8 cellular contexts compared by ENCODE assay signal in the genomic region with DNA sequence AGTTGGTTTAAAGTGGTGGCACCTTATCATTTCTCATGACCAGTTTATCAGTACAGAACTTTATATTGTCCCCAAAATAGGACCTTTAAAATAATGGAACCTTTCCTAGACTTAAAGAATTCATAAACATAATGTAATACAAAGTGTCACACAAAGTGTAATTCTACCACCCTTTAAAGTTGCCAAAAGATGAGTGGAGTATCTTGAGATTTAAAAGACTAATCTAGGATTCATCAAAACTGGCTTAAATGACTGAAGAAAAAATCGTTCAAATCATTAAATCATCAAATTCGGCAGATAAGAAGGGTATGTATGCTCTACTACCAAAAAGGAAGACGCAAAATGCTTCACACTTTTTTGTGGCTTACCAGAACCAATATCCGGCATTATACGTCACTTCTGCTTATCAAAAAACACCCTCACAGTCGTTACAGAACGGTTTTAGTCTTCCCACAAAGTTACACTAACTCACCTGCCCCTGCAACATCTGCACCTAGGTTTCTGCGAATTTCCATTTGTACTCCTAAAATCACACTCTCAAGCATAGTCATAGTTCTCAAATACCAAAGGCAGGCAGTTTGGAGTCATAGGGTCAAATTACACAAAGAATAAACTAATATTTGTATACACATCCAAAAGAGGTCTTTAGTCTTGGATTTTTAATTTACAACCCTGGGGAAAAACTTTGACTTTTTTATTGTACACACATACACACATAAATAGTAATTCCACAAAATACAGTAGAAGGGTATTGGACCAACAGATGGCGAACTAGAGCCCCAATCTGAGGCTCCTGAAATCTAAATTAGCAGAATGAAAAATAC. TPM values are rescaled to one million over a fixed set of nuclear protein-coding genes. Genes with fewer than 3 reads are reported as not detected.
A peak's percentile ranks its signal among the peaks of the same experiment; 100 is the strongest.
DNase-seq lines count a peak whose midpoint lies in the region; ATAC-seq and TF ChIP-seq lines count a peak whose summit lies in the region.

No MANE protein-coding gene starts in this region.

- ATAC-seq in GM23338 = no peak
- no peak for ATAC-seq in GM19455 (IDR thresholded peaks at IDR 0.05; ENCODE audit: unreplicated experiment)
- ATAC-seq in HG03565 (IDR thresholded peaks at IDR 0.05; ENCODE audit: unreplicated experiment) = no peak

- H3K9me3 Mint-ChIP-seq in CD14-positive monocyte (no peaks in the 10 kb centered on the region), GM23338 (peaks cover 21% of the 10 kb centered on the region)
- H3K9me3 Mint-ChIP-seq in activated naive CD4-positive, alpha-beta T cell treated with anti-CD3 and anti-CD28 coated beads, Interleukin-2, amount 50 U/mL, for 24 hours = no peaks in the 10 kb centered on the region

- TF ChIP-seq CTCF in CD14-positive monocyte (IDR thresholded peaks at IDR 0.05) (peak; percentile 88), GM23338 (conservative IDR thresholded peaks at IDR 0.05; ENCODE audit: low read depth in 2 of 2) (peak; percentile 61 to 97), OCI-LY1 (IDR thresholded peaks at IDR 0.05; ENCODE audit: low read length) (peak; percentile 76), spleen (IDR thresholded peaks at IDR 0.05 in 8 of 11, conservative IDR thresholded peaks at IDR 0.05 in 3 of 11) (peak in 10 of 11 experiments; percentile 7 to 64 (median 40))

- peak in 1 of 3 donors; percentile 8 for TF ChIP-seq POLR2A in spleen (IDR thresholded peaks at IDR 0.05)

- no peaks in the 10 kb centered on the region for H3K36me3 ChIP-seq in GM23338 (ENCODE audit: insufficient read depth)
- peaks cover 8% of the 10 kb centered on the region; the same call in 1 of the 2 replicates for H3K36me3 ChIP-seq in OCI-LY1 (ENCODE audit: insufficient read depth, low read length)
- H3K36me3 ChIP-seq in iPS-15b (ENCODE audit: control insufficient read depth, insufficient read depth, low read length) = no peaks in the 10 kb centered on the region
- peaks cover 0 to 9% (median 0%) of the 10 kb centered on the region in 6 donors for H3K36me3 ChIP-seq in spleen

- H3K79me2 ChIP-seq in GM23338 (replicated peaks; ENCODE audit: insufficient read depth) (peaks cover 85% of the 10 kb centered on the region), OCI-LY1 (ENCODE audit: insufficient read depth, low read length) (peaks cover 50% of the 10 kb centered on the region)

- H3K27ac ChIP-seq in GM23338 (ENCODE audit: low read depth) = peak overlapping the region; percentile 94
- peak overlapping the region; percentile 94 for H3K27ac ChIP-seq in OCI-LY1 (ENCODE audit: low read depth, low read length, poor library complexity, severe bottlenecking)
- peak overlapping the region; percentile 98 to 100 (median 100) for H3K27ac ChIP-seq in spleen

- intact Hi-C loops in CD14-positive monocyte (cut with micrococcal nuclease) = loop anchor here (2.0 to 10.0 kb wide), 5 partner anchors 18 to 140 kb away; no protein-coding TSS in a partner anchor
- intact Hi-C loops in spleen (cut with DNase I; ENCODE audit: low total_unique reads) = no loop called here

- H3K36me3 Mint-ChIP-seq in CD14-positive monocyte (peaks cover 0 to 7% of the 10 kb centered on the region in 2 donors), GM23338 (ENCODE audit: low read depth) (peaks cover 51% of the 10 kb centered on the region)
- peaks cover 2% of the 10 kb centered on the region for H3K36me3 Mint-ChIP-seq in activated naive CD4-positive, alpha-beta T cell treated with anti-CD3 and anti-CD28 coated beads, Interleukin-2, amount 50 U/mL, for 24 hours

- H3F3A ChIP-seq in GM23338 (replicated peaks; ENCODE audit: low read depth) (0 out of 2 replicates have a peak, but pooled peaks cover 10% of the 10 kb centered on the region), OCI-LY1 (ENCODE audit: insufficient read depth, low read length) (peaks cover 13% of the 10 kb centered on the region)

- peak overlapping the region; percentile 86 for H3K9ac ChIP-seq in OCI-LY1 (ENCODE audit: low read length)
- no peak overlapping the region for H3K9ac ChIP-seq in iPS-15b (ENCODE audit: low read depth, low read length)

- H3K9me3 ChIP-seq in OCI-LY1 (ENCODE audit: low read length) (no peaks in the 10 kb centered on the region), iPS-15b (ENCODE audit: control insufficient read depth, insufficient read depth, low read length) (no peaks in the 10 kb centered on the region), spleen (no peaks in the 10 kb centered on the region)

- H3K4me1 Mint-ChIP-seq in CD14-positive monocyte (peaks cover 27% of the 10 kb centered on the region), GM23338 (peaks cover 20% of the 10 kb centered on the region)
- H3K4me1 Mint-ChIP-seq in activated naive CD4-positive, alpha-beta T cell treated with anti-CD3 and anti-CD28 coated beads, Interleukin-2, amount 50 U/mL, for 24 hours = peaks cover 63% of the 10 kb centered on the region

- no peak for DNase-seq in CD14-positive monocyte (ENCODE audit: low spot score)
- peak; percentile 73 for DNase-seq in GM23338 (ENCODE audit: low spot score)
- no peak for DNase-seq in spleen

- H2AFZ ChIP-seq in GM23338 = no peak overlapping the region
- no peak overlapping the region for H2AFZ ChIP-seq in OCI-LY1 (ENCODE audit: low read length)

- H3K4me2 ChIP-seq in GM23338 (peak overlapping the region; percentile 76), OCI-LY1 (ENCODE audit: low read length) (peak overlapping the region; percentile 73)

- H3K9me2 ChIP-seq in GM23338 (ENCODE audit: insufficient read depth) (no peaks in the 10 kb centered on the region), OCI-LY1 (ENCODE audit: low read depth, low read length) (no peaks in the 10 kb centered on the region)

- H3K4me3 Mint-ChIP-seq in CD14-positive monocyte (peak overlapping the region; percentile 80 to 87), GM23338 (peak overlapping the region; percentile 80)
- H3K4me3 Mint-ChIP-seq in activated naive CD4-positive, alpha-beta T cell treated with anti-CD3 and anti-CD28 coated beads, Interleukin-2, amount 50 U/mL, for 24 hours = peak overlapping the region; percentile 81

- H3K27ac Mint-ChIP-seq in CD14-positive monocyte = peak overlapping the region; percentile 89 to 98 (median 94)
- H3K27ac Mint-ChIP-seq in GM23338 = peak overlapping the region; percentile 85
- H3K27ac Mint-ChIP-seq in activated naive CD4-positive, alpha-beta T cell treated with anti-CD3 and anti-CD28 coated beads, Interleukin-2, amount 50 U/mL, for 24 hours = peak overlapping the region; percentile 86

- H3K27me3 ChIP-seq in GM23338 (ENCODE audit: insufficient read depth) (no peaks in the 10 kb centered on the region), OCI-LY1 (ENCODE audit: insufficient read depth, low read length) (no peaks in the 10 kb centered on the region), iPS-15b (ENCODE audit: control insufficient read depth, insufficient read depth, low read length) (no peaks in the 10 kb centered on the region), spleen (replicated peaks in 1 of 7) (no peaks in the 10 kb centered on the region)

- 17 to 25% (median 18%) methylated on average over 9 of the region's 9 CpGs for WGBS in spleen, 5 donors

- H3K27me3 Mint-ChIP-seq in CD14-positive monocyte (ENCODE audit: low read depth in 3 of 3) (peaks cover 0 to 2% (median 0%) of the 10 kb centered on the region in 3 donors), GM23338 (ENCODE audit: insufficient read depth, low read depth, poor library complexity) (peaks cover 16% of the 10 kb centered on the region)
- H3K27me3 Mint-ChIP-seq in activated naive CD4-positive, alpha-beta T cell treated with anti-CD3 and anti-CD28 coated beads, Interleukin-2, amount 50 U/mL, for 24 hours = no peaks in the 10 kb centered on the region

- peak overlapping the region; percentile 54 for H3K4me3 ChIP-seq in GM23338
- peak overlapping the region; percentile 100 for H3K4me3 ChIP-seq in OCI-LY1 (ENCODE audit: low read depth, low read length, poor library complexity, severe bottlenecking)
- H3K4me3 ChIP-seq in iPS-15b (ENCODE audit: low read depth, low read length) = peak overlapping the region; percentile 95
- peak overlapping the region; percentile 87 to 96 (median 91) for H3K4me3 ChIP-seq in spleen

- H4K20me1 ChIP-seq in GM23338 (replicated peaks; ENCODE audit: insufficient read depth) (peaks cover 29% of the 10 kb centered on the region), OCI-LY1 (ENCODE audit: insufficient read depth, low read length) (peaks cover 4% of the 10 kb centered on the region; the same call in 1 of the 2 replicates)

- H3K4me1 ChIP-seq in GM23338 (ENCODE audit: insufficient read depth) (peaks cover 22% of the 10 kb centered on the region), OCI-LY1 (ENCODE audit: insufficient read depth, low read length, severe bottlenecking) (peaks cover 38% of the 10 kb centered on the region), iPS-15b (ENCODE audit: control insufficient read depth, insufficient read depth, low read length) (peaks cover 16% of the 10 kb centered on the region), spleen (peaks cover 27 to 62% (median 39%) of the 10 kb centered on the region in 6 donors)

TF ChIP-seq in GM23338, 12 proteins besides CTCF, POLR2A, EP300 and RAD21 (continues in another document):
- TF ChIP-seq ZNF114 (CRISPR knock-in tag; IDR thresholded peaks at IDR 0.05) = no peak

RNA-seq across cellular contexts. Expression of a gene that starts 1.4 kb away (rescaled TPM):
- polyA plus RNA-seq in CD14-positive monocyte = 1 to 10 TPM; 3.1 to 4.6 TPM
- total RNA-seq in GM23338 (2014; rRNA removed; shearing (Covaris generic)) = 167 and 206 TPM in 2 replicates
- 43.6 and 49.0 TPM in 2 replicates for polyA plus RNA-seq in GM23338 (2016; fragmentation: Nextera tagmentation; extraction: Ambion mirVana)
- 100 to 1,000 TPM in 5 of 7 donors, 10 to 100 TPM in 2; 89.5 to 173 (median 134) TPM for total RNA-seq in spleen
- 10 to 100 TPM; 10.9 to 18.1 (median 14.3) TPM for polyA plus RNA-seq in spleen
